8 cellular contexts compared by ENCODE assay signal in genomic region chr17:35242158-35242804, GRCh38. TPM values are rescaled to one million over a fixed set of nuclear protein-coding genes. Genes with fewer than 3 reads are reported as not detected.
DNase-seq lines count a peak whose midpoint lies in the region; ATAC-seq lines count a peak whose summit lies in the region.

No MANE protein-coding gene starts in this region.

- ATAC-seq in GM21737 (IDR thresholded peaks at IDR 0.05; ENCODE audit: unreplicated experiment), result peak; percentile 38
- peak; percentile 31 to 36 for ATAC-seq in right cardiac atrium
- ATAC-seq in sciatic nerve, result peak; percentile 26

- no peaks in the 10 kb centered on the region for H3K27me3 ChIP-seq in right cardiac atrium (ENCODE audit: control insufficient read depth, insufficient read depth)

- DNase-seq in DMS79 treated with DMSO at 0.1 percent for 48 hours (lab: John Stamatoyannopoulos, UW) (peak; percentile 91), LHCN-M2 (ENCODE audit: low read depth) (peak; percentile 50), SKM-1 (lab: John Stamatoyannopoulos, UW; ENCODE audit: unreplicated experiment) (peak; percentile 60), right cardiac atrium (peak; percentile 55 to 79 (median 67)), sciatic nerve (ENCODE audit: low spot score) (peak; percentile 72), SK-N-DZ (ENCODE audit: low spot score) (no peak)
- peak; percentile 90 for DNase-seq in activated naive CD8-positive, alpha-beta T cell treated with anti-CD3 and anti-CD28 coated beads for 36 hours

- intact Hi-C loops in right cardiac atrium (cut with DNase I) (no loop called here), sciatic nerve (cut with DNase I) (no loop called here)

- H3K4me3 ChIP-seq in right cardiac atrium (ENCODE audit: low read length), result peak overlapping the region; percentile 94

- peak overlapping the region; percentile 90 for H3K27ac ChIP-seq in right cardiac atrium (ENCODE audit: low read length)

- peak overlapping the region; percentile 87 for H3K4me3 Mint-ChIP-seq in activated naive CD8-positive, alpha-beta T cell treated with anti-CD3 and anti-CD28 coated beads for 36 hours

- 2% methylated on average over 43 of the region's 43 CpGs for WGBS in right cardiac atrium

- H3K9me3 ChIP-seq in right cardiac atrium (ENCODE audit: control insufficient read depth, low read length), result no peaks in the 10 kb centered on the region

- peaks cover 28% of the 10 kb centered on the region for H3K36me3 Mint-ChIP-seq in activated naive CD8-positive, alpha-beta T cell treated with anti-CD3 and anti-CD28 coated beads for 36 hours

- H3K27ac Mint-ChIP-seq in activated naive CD8-positive, alpha-beta T cell treated with anti-CD3 and anti-CD28 coated beads for 36 hours, result peak overlapping the region; percentile 95

- peaks cover 78% of the 10 kb centered on the region for H3K4me1 Mint-ChIP-seq in activated naive CD8-positive, alpha-beta T cell treated with anti-CD3 and anti-CD28 coated beads for 36 hours

- H3K9me3 Mint-ChIP-seq in activated naive CD8-positive, alpha-beta T cell treated with anti-CD3 and anti-CD28 coated beads for 36 hours, result no peaks in the 10 kb centered on the region

- peaks cover 2% of the 10 kb centered on the region for H3K4me1 ChIP-seq in right cardiac atrium (ENCODE audit: control insufficient read depth, insufficient read depth, low read length)

- H3K27me3 Mint-ChIP-seq in activated naive CD8-positive, alpha-beta T cell treated with anti-CD3 and anti-CD28 coated beads for 36 hours, result no peaks in the 10 kb centered on the region

RNA-seq across cellular contexts. Expression of gene SLFN5, which starts 0.6 kb away (rescaled TPM):
- 38.5 and 43.5 TPM in 2 replicates for total RNA-seq in LHCN-M2 (2014; rRNA removed)
- 9.2 TPM for polyA plus RNA-seq in LHCN-M2 (2012)
- 10 to 100 TPM; 33.9 to 37.9 TPM for total RNA-seq in activated naive CD8-positive, alpha-beta T cell treated with anti-CD3 and anti-CD28 coated beads for 36 hours
- total RNA-seq in right cardiac atrium, result 10 to 100 TPM; 10.3 to 24.0 (median 20.1) TPM
- 3.9 TPM for polyA plus RNA-seq in right cardiac atrium
- 47.7 TPM for total RNA-seq in sciatic nerve
- polyA plus RNA-seq in SK-N-DZ (2014; cell fraction: cytosol; rRNA removed), result not detected in 2 replicates
- polyA plus RNA-seq in SK-N-DZ (2014; cell fraction: nucleus; rRNA removed), result not detected in 2 replicates

RNA-seq across cellular contexts. Expression of gene SLC35G3, which starts 48.1 kb away (rescaled TPM):
- total RNA-seq in LHCN-M2 (2014; rRNA removed), result not detected in 2 replicates
- polyA plus RNA-seq in LHCN-M2 (2012), result not detected
- not detected for total RNA-seq in activated naive CD8-positive, alpha-beta T cell treated with anti-CD3 and anti-CD28 coated beads for 36 hours
- total RNA-seq in right cardiac atrium, result not detected
- polyA plus RNA-seq in right cardiac atrium, result not detected
- not detected for total RNA-seq in sciatic nerve
- polyA plus RNA-seq in SK-N-DZ (2014; cell fraction: cytosol; rRNA removed), result not detected in 2 replicates
- not detected in 2 replicates for polyA plus RNA-seq in SK-N-DZ (2014; cell fraction: nucleus; rRNA removed)
